22 cellular contexts compared by ENCODE assay signal in the genomic region with DNA sequence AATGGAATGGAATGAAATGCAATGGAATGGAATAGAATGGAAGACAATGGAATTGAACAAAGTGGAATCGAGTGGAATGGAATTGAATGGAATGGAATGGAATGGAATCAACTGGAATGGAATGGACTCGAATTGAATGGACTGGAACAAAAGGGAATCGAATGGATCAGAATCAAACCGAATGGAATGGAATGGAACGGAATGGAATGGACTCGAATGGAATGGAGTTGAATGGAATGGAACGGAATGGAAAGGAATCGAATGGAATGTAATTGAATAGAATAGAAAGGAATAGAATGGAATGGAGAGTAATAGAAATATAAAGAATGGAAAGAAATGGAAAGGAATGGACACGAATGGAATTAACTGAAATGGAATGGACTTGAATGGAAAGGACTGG.
DNase-seq lines count a peak whose midpoint lies in the region; ATAC-seq and TF ChIP-seq lines count a peak whose summit lies in the region.
"Had no signal": no experiment of that assay in that cellular context is flagged by ENCODE, and none has a peak within 500 bp of the region (broad histone marks: within the 10 kb centered on the region; RNA-seq: fewer than 3 reads in every experiment).

No MANE protein-coding gene starts in this region.

- H3K4me1 ChIP-seq in mucosa of descending colon (ENCODE audit: low read depth): no peaks in the 10 kb centered on the region
- H3K4me1 ChIP-seq: gastroesophageal sphincter had no signal

- DNase-seq in EH (ENCODE audit: low read depth) (peak; percentile 1), RPMI7951 (ENCODE audit: low read depth) (peak; percentile 1), epithelial cell of esophagus (ENCODE audit: low read depth) (peak; percentile 23), left kidney (ENCODE audit: low read depth, low spot score) (peak; percentile 25), mucosa of descending colon (no peak)
- no peak for DNase-seq in activated T-helper 2 cell treated with anti-CD3 and anti-CD28 coated beads, Interferon-gamma antibody, Interleukin-2, Interleukin-4, amounts not matched to agents 10 μg/mL and 5 μg/mL and 100 μg/mL, durations not matched to agents 14 hours and 24 hours and 36 hours (ENCODE audit: low spot score)
- no peak for DNase-seq in activated CD4-positive, alpha-beta T cell treated with anti-CD3 and anti-CD28 coated beads for 48 hours
- DNase-seq: ACHN; activated CD8-positive, alpha-beta T cell treated with anti-CD3 and anti-CD28 coated beads, Interleukin-2, amount 10 ng/mL, durations not matched to agents 7 days and 5 days; CD4-positive, alpha-beta memory T cell; Kasumi-1; NCI-H187 treated with DMSO at 0.1 percent for 48 hours; NCI-H446 treated with DMSO at 0.1 percent for 48 hours; right cardiac atrium; SHP77; T-helper 17 cell had no signal

- H3K4me3 ChIP-seq in epithelial cell of esophagus (ENCODE audit: low read length): no peak overlapping the region
- no peak overlapping the region for H3K4me3 ChIP-seq in mucosa of descending colon
- H3K4me3 ChIP-seq: gastroesophageal sphincter had no signal

- no peaks in the 10 kb centered on the region for H3K4me1 Mint-ChIP-seq in activated T-helper 2 cell treated with anti-CD3 and anti-CD28 coated beads, Interferon-gamma antibody, Interleukin-2, Interleukin-4, amounts not matched to agents 10 μg/mL and 5 μg/mL and 100 μg/mL, durations not matched to agents 14 hours and 24 hours and 36 hours (ENCODE audit: low read depth)
- H3K4me1 Mint-ChIP-seq: CD4-positive, alpha-beta memory T cell; memory B cell; T-helper 17 cell; WTC11 had no signal

- no peaks in the 10 kb centered on the region for H3K36me3 ChIP-seq in mucosa of descending colon (ENCODE audit: low read depth)
- H3K36me3 ChIP-seq: gastroesophageal sphincter had no signal

- no peaks in the 10 kb centered on the region for H3K9me3 Mint-ChIP-seq in activated T-helper 2 cell treated with anti-CD3 and anti-CD28 coated beads, Interferon-gamma antibody, Interleukin-2, Interleukin-4, amounts not matched to agents 10 μg/mL and 5 μg/mL and 100 μg/mL, durations not matched to agents 14 hours and 24 hours and 36 hours
- H3K9me3 Mint-ChIP-seq: activated T-helper 1 cell treated with anti-CD3 and anti-CD28 coated beads, Interleukin-12 subunit alpha, Interleukin-12 subunit beta, Interleukin-2, Interleukin-4 antibody, amounts not matched to agents 30 ng/mL and 10 ng/mL and 1 ng/mL, durations not matched to agents 14 hours and 24 hours and 36 hours; CD4-positive, alpha-beta memory T cell; dendritic cell treated with granulocyte-macrophage colony-stimulating factor and Interleukin-4, amounts not matched to agents 40 ng/mL and 50 ng/mL, for 4 days; memory B cell; WTC11 had no signal

- intact Hi-C loops in activated T-helper 2 cell treated with anti-CD3 and anti-CD28 coated beads, Interferon-gamma antibody, Interleukin-2, Interleukin-4, amounts not matched to agents 10 μg/mL and 5 μg/mL and 100 μg/mL, durations not matched to agents 14 hours and 24 hours and 36 hours (cut with micrococcal nuclease): no loop called here
- intact Hi-C loops in mucosa of descending colon (cut with DNase I, micrococcal nuclease): no loop called here

- no peaks in the 10 kb centered on the region for H3K27me3 Mint-ChIP-seq in activated T-helper 2 cell treated with anti-CD3 and anti-CD28 coated beads, Interferon-gamma antibody, Interleukin-2, Interleukin-4, amounts not matched to agents 10 μg/mL and 5 μg/mL and 100 μg/mL, durations not matched to agents 14 hours and 24 hours and 36 hours (ENCODE audit: low read depth)
- H3K27me3 Mint-ChIP-seq: CD4-positive, alpha-beta memory T cell; dendritic cell treated with granulocyte-macrophage colony-stimulating factor and Interleukin-4, amounts not matched to agents 40 ng/mL and 50 ng/mL, for 4 days; memory B cell; T-helper 17 cell had no signal

- ATAC-seq in GM21515 (IDR thresholded peaks at IDR 0.05; ENCODE audit: unreplicated experiment) (no peak), mucosa of descending colon (no peak)
- ATAC-seq: activated CD8-positive, alpha-beta T cell treated with anti-CD3 and anti-CD28 coated beads, Interleukin-2, amount 10 ng/mL, durations not matched to agents 7 days and 5 days; gastroesophageal sphincter; right cardiac atrium; T-helper 17 cell; WTC11 had no signal

- H3K4me3 Mint-ChIP-seq in activated T-helper 2 cell treated with anti-CD3 and anti-CD28 coated beads, Interferon-gamma antibody, Interleukin-2, Interleukin-4, amounts not matched to agents 10 μg/mL and 5 μg/mL and 100 μg/mL, durations not matched to agents 14 hours and 24 hours and 36 hours (ENCODE audit: low read depth): no peak overlapping the region
- H3K4me3 Mint-ChIP-seq: activated CD8-positive, alpha-beta T cell treated with anti-CD3 and anti-CD28 coated beads, Interleukin-2, amount 10 ng/mL, durations not matched to agents 7 days and 5 days; activated T-helper 1 cell treated with anti-CD3 and anti-CD28 coated beads, Interleukin-12 subunit alpha, Interleukin-12 subunit beta, Interleukin-2, Interleukin-4 antibody, amounts not matched to agents 30 ng/mL and 10 ng/mL and 1 ng/mL, durations not matched to agents 14 hours and 24 hours and 36 hours; CD4-positive, alpha-beta memory T cell; dendritic cell treated with granulocyte-macrophage colony-stimulating factor and Interleukin-4, amounts not matched to agents 40 ng/mL and 50 ng/mL, for 4 days; memory B cell; T-helper 17 cell; WTC11 had no signal

- no peaks in the 10 kb centered on the region for H3K36me3 Mint-ChIP-seq in activated T-helper 2 cell treated with anti-CD3 and anti-CD28 coated beads, Interferon-gamma antibody, Interleukin-2, Interleukin-4, amounts not matched to agents 10 μg/mL and 5 μg/mL and 100 μg/mL, durations not matched to agents 14 hours and 24 hours and 36 hours (ENCODE audit: low read depth)
- H3K36me3 Mint-ChIP-seq: CD4-positive, alpha-beta memory T cell; memory B cell; WTC11 had no signal

- H3K9me3 ChIP-seq in mucosa of descending colon: peaks cover 97% of the 10 kb centered on the region

- no peak overlapping the region for H3K27ac Mint-ChIP-seq in activated T-helper 2 cell treated with anti-CD3 and anti-CD28 coated beads, Interferon-gamma antibody, Interleukin-2, Interleukin-4, amounts not matched to agents 10 μg/mL and 5 μg/mL and 100 μg/mL, durations not matched to agents 14 hours and 24 hours and 36 hours
- H3K27ac Mint-ChIP-seq: activated CD8-positive, alpha-beta T cell treated with anti-CD3 and anti-CD28 coated beads, Interleukin-2, amount 10 ng/mL, durations not matched to agents 7 days and 5 days; activated T-helper 1 cell treated with anti-CD3 and anti-CD28 coated beads, Interleukin-12 subunit alpha, Interleukin-12 subunit beta, Interleukin-2, Interleukin-4 antibody, amounts not matched to agents 30 ng/mL and 10 ng/mL and 1 ng/mL, durations not matched to agents 14 hours and 24 hours and 36 hours; CD4-positive, alpha-beta memory T cell; dendritic cell treated with granulocyte-macrophage colony-stimulating factor and Interleukin-4, amounts not matched to agents 40 ng/mL and 50 ng/mL, for 4 days; memory B cell; T-helper 17 cell; WTC11 had no signal

- TF ChIP-seq CTCF in epithelial cell of esophagus (IDR thresholded peaks at IDR 0.05; ENCODE audit: insufficient read depth, low read depth, low read length, missing control alignments) (no peak), mucosa of descending colon (IDR thresholded peaks at IDR 0.05) (no peak)

Comparison
In these comparisons a context has a peak if more than half of its experiments do, and no peak if none do; other contexts are left out.
1. DNase-seq: peak in EH (single experiment), RPMI7951 (single experiment), epithelial cell of esophagus (single experiment) and left kidney (single experiment); none in activated T-helper 2 cell treated with anti-CD3 and anti-CD28 coated beads, Interferon-gamma antibody, Interleukin-2, Interleukin-4, amounts not matched to agents 10 μg/mL and 5 μg/mL and 100 μg/mL, durations not matched to agents 14 hours and 24 hours and 36 hours (single experiment), activated CD4-positive, alpha-beta T cell treated with anti-CD3 and anti-CD28 coated beads for 48 hours (single experiment) and mucosa of descending colon (0 of 3).